9 cellular contexts compared by ENCODE assay signal in the genomic region with DNA sequence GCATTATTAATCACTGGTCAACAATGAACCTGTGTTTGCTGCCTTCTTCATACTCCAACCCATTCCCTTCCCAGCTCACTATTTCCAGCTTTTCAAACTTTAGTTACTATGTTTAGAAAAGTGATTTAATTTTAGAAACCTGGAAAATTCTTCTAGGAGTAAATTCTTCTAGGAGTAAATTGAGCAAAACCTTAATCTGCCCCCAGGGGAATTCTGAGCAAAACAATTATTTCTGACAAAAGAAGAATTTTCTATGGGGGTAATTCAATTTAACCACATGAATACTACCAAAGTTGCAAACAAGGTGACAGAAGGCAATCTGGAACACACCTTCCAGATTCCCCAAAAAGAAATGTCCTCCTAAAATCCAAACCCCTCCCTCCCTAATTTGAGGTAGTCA. TPM values are rescaled to one million over a fixed set of nuclear protein-coding genes. Genes with fewer than 3 reads are reported as not detected.
DNase-seq lines count a peak whose midpoint lies in the region; ATAC-seq and TF ChIP-seq lines count a peak whose summit lies in the region.
"Had no signal": no experiment of that assay in that cellular context is flagged by ENCODE, and none has a peak within 500 bp of the region (broad histone marks: within the 10 kb centered on the region; RNA-seq: fewer than 3 reads in every experiment).

No MANE protein-coding gene starts in this region.

- H3K9me3 Mint-ChIP-seq in H9 = 0 out of 5 replicates have a peak, but pooled peaks cover 0 to 2% of the 10 kb centered on the region in 2 experiments
- no peaks in the 10 kb centered on the region for H3K9me3 Mint-ChIP-seq in activated CD4-positive, alpha-beta memory T cell treated with anti-CD3 and anti-CD28 coated beads for 36 hours
- peaks cover 16% of the 10 kb centered on the region for H3K9me3 Mint-ChIP-seq in glutamatergic neuron (ENCODE audit: unreplicated experiment)

- H3K4me3 ChIP-seq in skin epidermis = peak overlapping the region; percentile 70 to 95 (median 85)

- DNase-seq in H9 (no peak), glutamatergic neuron (no peak), NOMO-1 treated with dmso at 0.1 percent for 144 hours (lab: John Stamatoyannopoulos, UW; ENCODE audit: unreplicated experiment) (no peak), H4 (ENCODE audit: low spot score) (no peak)
- no peak for DNase-seq in activated CD4-positive, alpha-beta memory T cell treated with anti-CD3 and anti-CD28 coated beads for 36 hours
- DNase-seq: NCI-H446 treated with DMSO at 0.1 percent for 48 hours had no signal

- no peaks in the 10 kb centered on the region for H3K9me3 ChIP-seq in H9 (ENCODE audit: control insufficient read depth, low read depth, low read length)

- peak overlapping the region; percentile 78 for H3K4me2 ChIP-seq in H9 (ENCODE audit: insufficient read depth, insufficient read length, low read length)

- H3K4me1 ChIP-seq in H9 (ENCODE audit: insufficient read depth, low read length) = no peaks in the 10 kb centered on the region; the same call in 1 of the 2 replicates

- peak overlapping the region in 1 of 3 experiments; percentile 92; a peak in 2 of 7 replicates for H3K27ac Mint-ChIP-seq in H9
- H3K27ac Mint-ChIP-seq in activated CD4-positive, alpha-beta memory T cell treated with anti-CD3 and anti-CD28 coated beads for 36 hours = no peak overlapping the region
- H3K27ac Mint-ChIP-seq in glutamatergic neuron (ENCODE audit: unreplicated experiment) = peak overlapping the region; percentile 90

- H3K9ac ChIP-seq in H9 (ENCODE audit: extremely low read depth, insufficient read length, low read length) = peak overlapping the region; percentile 79

- H3K79me1 ChIP-seq in H9 (ENCODE audit: insufficient read depth, low read depth, low read length, poor library complexity, severe bottlenecking) = peaks cover 2% of the 10 kb centered on the region

- H3K27me3 Mint-ChIP-seq in H9 (ENCODE audit: low read depth) (peaks cover 2% of the 10 kb centered on the region; the same call in 1 of the 2 replicates), glutamatergic neuron (ENCODE audit: unreplicated experiment) (peaks cover 3% of the 10 kb centered on the region)
- H3K27me3 Mint-ChIP-seq in activated CD4-positive, alpha-beta memory T cell treated with anti-CD3 and anti-CD28 coated beads for 36 hours = no peaks in the 10 kb centered on the region

- H3K4me3 Mint-ChIP-seq in H9 = peak overlapping the region; percentile 92 to 97
- H3K4me3 Mint-ChIP-seq in activated CD4-positive, alpha-beta memory T cell treated with anti-CD3 and anti-CD28 coated beads for 36 hours = peak overlapping the region; percentile 78
- peak overlapping the region; percentile 92 for H3K4me3 Mint-ChIP-seq in glutamatergic neuron (ENCODE audit: unreplicated experiment)

- H3K18ac ChIP-seq in H9 (ENCODE audit: insufficient read length, low read depth, low read length) = no peak overlapping the region

- H2BK15ac ChIP-seq in H9 (ENCODE audit: low read depth, low read length) = no peak overlapping the region

- H3K23ac ChIP-seq in H9 (ENCODE audit: insufficient read length, low read depth, low read length) = no peak overlapping the region

- no peak overlapping the region for H2BK20ac ChIP-seq in H9 (ENCODE audit: low read depth, low read length, poor library complexity, severe bottlenecking)

- no peak overlapping the region for H3K56ac ChIP-seq in H9 (ENCODE audit: insufficient read length, low read depth, low read length)

- CTCF ChIA-PET in activated CD4-positive, alpha-beta memory T cell treated with anti-CD3 and anti-CD28 coated beads for 36 hours (lab: Charles Lee) = interaction anchor here (1.1 to 3.7 kb wide), 6 partner anchors 18 to 68 kb away, joined by 4 to 18 read pairs (median 6); no protein-coding TSS in a partner anchor

- H3T11ph ChIP-seq in H9 (ENCODE audit: low read length) = no peak overlapping the region

- no peak overlapping the region for H2BK5ac ChIP-seq in H9 (ENCODE audit: insufficient read length, low read length)

- no peak overlapping the region for H4K91ac ChIP-seq in H9 (ENCODE audit: insufficient read length, low read depth, low read length)

- H2BK120ac ChIP-seq in H9 (ENCODE audit: low read depth, low read length, poor library complexity, severe bottlenecking) = no peak overlapping the region

- no peak overlapping the region for H4K8ac ChIP-seq in H9 (replicated peaks; ENCODE audit: insufficient read length, low read depth, low read length)

- ATAC-seq in HG03460 (IDR thresholded peaks at IDR 0.05; ENCODE audit: unreplicated experiment) (no peak), HG03469 (IDR thresholded peaks at IDR 0.05; ENCODE audit: unreplicated experiment) (no peak)

- no peak overlapping the region for H2AK5ac ChIP-seq in H9 (ENCODE audit: insufficient read length, low read length)

- no peak overlapping the region for H3K14ac ChIP-seq in H9 (ENCODE audit: insufficient read depth, low read length)

- H2BK12ac ChIP-seq in H9 (ENCODE audit: insufficient read length, low read depth, low read length) = no peak overlapping the region

- H3K36me3 Mint-ChIP-seq in H9 (ENCODE audit: insufficient read depth in 1 of 3, low read depth in 3 of 3) (peaks cover 0 to 7% (median 2%) of the 10 kb centered on the region in 3 experiments; a peak in 4 of 7 replicates), glutamatergic neuron (ENCODE audit: unreplicated experiment) (no peaks in the 10 kb centered on the region)
- no peaks in the 10 kb centered on the region for H3K36me3 Mint-ChIP-seq in activated CD4-positive, alpha-beta memory T cell treated with anti-CD3 and anti-CD28 coated beads for 36 hours

- H4K20me1 ChIP-seq in H9 (ENCODE audit: control insufficient read depth, insufficient read depth, insufficient read length) = no peaks in the 10 kb centered on the region

- H3K79me2 ChIP-seq in H9 (ENCODE audit: insufficient read depth, low read length) = peaks cover 32% of the 10 kb centered on the region; the same call in 1 of the 2 replicates

- no peak overlapping the region for H2AFZ ChIP-seq in H9 (ENCODE audit: low read length)

- TF ChIP-seq CTCF in H9 (conservative IDR thresholded peaks at IDR 0.05) = no peak
- no peak for TF ChIP-seq CTCF in glutamatergic neuron (IDR thresholded peaks at IDR 0.05; ENCODE audit: partially characterized antibody, unreplicated experiment)

- POLR2A ChIA-PET in activated CD4-positive, alpha-beta memory T cell treated with anti-CD3 and anti-CD28 coated beads for 36 hours (lab: Charles Lee) = interaction anchor here (1.0 to 3.1 kb wide), 6 partner anchors 11 to 148 kb away, joined by 3 to 14 read pairs (median 4); a partner anchor contains a TSS

- no peak overlapping the region for H3K4ac ChIP-seq in H9 (ENCODE audit: low read depth, low read length)

- intact Hi-C loops in activated CD4-positive, alpha-beta memory T cell treated with anti-CD3 and anti-CD28 coated beads for 36 hours (cut with micrococcal nuclease) = no loop called here

- H3K4me1 Mint-ChIP-seq in H9 = peaks cover 32 to 40% of the 10 kb centered on the region in 2 experiments
- peaks cover 27% of the 10 kb centered on the region for H3K4me1 Mint-ChIP-seq in activated CD4-positive, alpha-beta memory T cell treated with anti-CD3 and anti-CD28 coated beads for 36 hours (ENCODE audit: low read depth)
- peaks cover 16% of the 10 kb centered on the region for H3K4me1 Mint-ChIP-seq in glutamatergic neuron (ENCODE audit: low read depth, unreplicated experiment)

- no peak overlapping the region for H4K5ac ChIP-seq in H9 (ENCODE audit: insufficient read length, low read depth, low read length)

- H3K23me2 ChIP-seq in H9 (ENCODE audit: insufficient read length, low read depth, low read length, poor library complexity, severe bottlenecking) = peaks cover 6% of the 10 kb centered on the region

- H3K27me3 ChIP-seq in H9 (ENCODE audit: insufficient read depth, low read length) = no peaks in the 10 kb centered on the region; the same call in 1 of the 2 replicates

- H3K27ac ChIP-seq in H9 (ENCODE audit: insufficient read length, low read depth, low read length) (no peak overlapping the region), skin epidermis (peak overlapping the region in 17 of 21 experiments; percentile 79 to 97 (median 93))

RNA-seq across cellular contexts. Expression of a gene that starts 1.8 kb away (rescaled TPM):
- total RNA-seq in H9 (2021) (45.4 and 48.2 TPM in 2 replicates), glutamatergic neuron (ENCODE audit: unreplicated experiment) (32.0 TPM)
- 10 to 100 TPM; 19.0 to 21.2 TPM for total RNA-seq in activated CD4-positive, alpha-beta memory T cell treated with anti-CD3 and anti-CD28 coated beads for 36 hours
- 24.9 and 25.2 TPM in 2 replicates for total RNA-seq in H4 (2014; rRNA removed; shearing (Covaris generic))

RNA-seq across cellular contexts. Expression of a gene that starts 50.4 kb away (rescaled TPM):
- total RNA-seq in H9 (2021) = 3.1 and 3.3 TPM in 2 replicates
- not detected for total RNA-seq in activated CD4-positive, alpha-beta memory T cell treated with anti-CD3 and anti-CD28 coated beads for 36 hours
- total RNA-seq in glutamatergic neuron (ENCODE audit: unreplicated experiment) = 0.20 TPM
- not detected in 2 replicates for total RNA-seq in H4 (2014; rRNA removed; shearing (Covaris generic))
